In the genomic region with DNA sequence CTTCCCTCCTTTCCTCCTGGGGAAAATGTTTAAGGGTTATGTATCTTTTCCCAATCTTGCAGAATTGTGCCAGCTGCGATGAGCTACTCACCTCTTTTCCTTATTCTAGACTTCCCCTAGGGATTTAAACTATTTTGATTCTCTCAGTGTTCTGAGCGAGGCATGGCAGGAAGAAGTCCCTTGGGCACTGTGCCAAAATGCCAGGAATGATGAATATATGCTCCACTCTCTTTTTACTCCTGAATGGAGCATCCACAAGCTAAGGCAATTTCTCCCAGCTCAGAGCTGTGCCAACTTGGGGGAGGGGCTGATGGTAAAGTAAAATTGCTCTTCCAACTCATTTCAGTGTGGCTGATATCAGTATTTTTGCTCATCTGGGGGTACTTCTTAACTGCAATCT, we compare ENCODE assay signal across 17 cellular contexts. TPM values are rescaled to one million over a fixed set of nuclear protein-coding genes. Genes with fewer than 3 reads are reported as not detected.
DNase-seq lines count a peak whose midpoint lies in the region; ATAC-seq, FAIRE-seq and TF ChIP-seq lines count a peak whose summit lies in the region.
"Had no signal": no experiment of that assay in that cellular context is flagged by ENCODE, and none has a peak within 500 bp of the region (broad histone marks: within the 10 kb centered on the region; RNA-seq: fewer than 3 reads in every experiment).

No MANE protein-coding gene starts in this region.

- no peak for ATAC-seq in stimulated activated effector memory CD8-positive, alpha-beta T cell treated with anti-CD3 and anti-CD28 coated beads, Interleukin-12 subunit alpha, Interleukin-12 subunit beta, amount 100 ng/mL, for 72 hours
- ATAC-seq in HG03108 (IDR thresholded peaks at IDR 0.05; ENCODE audit: unreplicated experiment) (no peak), HG03175 (IDR thresholded peaks at IDR 0.05; ENCODE audit: unreplicated experiment) (no peak)
- ATAC-seq: left lung had no signal

- peak overlapping the region; percentile 0 for H3K4me3 Mint-ChIP-seq in activated naive CD4-positive, alpha-beta T cell treated with anti-CD3 and anti-CD28 coated beads, Interleukin-2, amount 50 U/mL, for 24 hours
- no peak overlapping the region for H3K4me3 Mint-ChIP-seq in activated naive CD8-positive, alpha-beta T cell treated with anti-CD3 and anti-CD28 coated beads for 36 hours
- H3K4me3 Mint-ChIP-seq in stimulated activated effector memory CD8-positive, alpha-beta T cell treated with anti-CD3 and anti-CD28 coated beads, Interleukin-12 subunit alpha, Interleukin-12 subunit beta, amount 100 ng/mL, for 72 hours: no peak overlapping the region
- H3K4me3 Mint-ChIP-seq: dendritic cell treated with granulocyte-macrophage colony-stimulating factor and Interleukin-4, amounts not matched to agents 40 ng/mL and 50 ng/mL, for 4 days; IgD-negative memory B cell had no signal

- no peak for FAIRE-seq in H54 (lab: Jason Lieb, UNC)

- no peaks in the 10 kb centered on the region for H3K27me3 Mint-ChIP-seq in activated naive CD4-positive, alpha-beta T cell treated with anti-CD3 and anti-CD28 coated beads, Interleukin-2, amount 50 U/mL, for 24 hours
- no peaks in the 10 kb centered on the region for H3K27me3 Mint-ChIP-seq in activated naive CD8-positive, alpha-beta T cell treated with anti-CD3 and anti-CD28 coated beads for 36 hours

- no peak for DNase-seq in activated naive CD4-positive, alpha-beta T cell treated with Interleukin-2 at 50 U/mL for 16 hours
- DNase-seq in NCI-H2171 (lab: John Stamatoyannopoulos, UW) (peak; percentile 28), H54 (ENCODE audit: insufficient read length, low spot score) (no peak)
- no peak for DNase-seq in activated naive CD8-positive, alpha-beta T cell treated with anti-CD3 and anti-CD28 coated beads for 36 hours
- no peak for DNase-seq in stimulated activated effector memory CD8-positive, alpha-beta T cell treated with anti-CD3 and anti-CD28 coated beads, Interleukin-12 subunit alpha, Interleukin-12 subunit beta, amount 100 ng/mL, for 72 hours (ENCODE audit: low spot score in 2 of 2)
- DNase-seq: esophagus squamous epithelium; HCEC 1CT; left lung; stimulated activated CD4-positive, alpha-beta T cell treated with anti-CD3 and anti-CD28 coated beads, Interleukin-15, amount 100 ng/mL, for 24 hours; tibial artery had no signal

- no peak for TF ChIP-seq POLR2A in H54 (IDR thresholded peaks at IDR 0.05; ENCODE audit: low read depth, low read length)

- no peaks in the 10 kb centered on the region for H3K36me3 Mint-ChIP-seq in activated naive CD4-positive, alpha-beta T cell treated with anti-CD3 and anti-CD28 coated beads, Interleukin-2, amount 50 U/mL, for 24 hours
- peaks cover 1% of the 10 kb centered on the region for H3K36me3 Mint-ChIP-seq in activated naive CD8-positive, alpha-beta T cell treated with anti-CD3 and anti-CD28 coated beads for 36 hours
- H3K36me3 Mint-ChIP-seq in stimulated activated effector memory CD8-positive, alpha-beta T cell treated with anti-CD3 and anti-CD28 coated beads, Interleukin-12 subunit alpha, Interleukin-12 subunit beta, amount 100 ng/mL, for 72 hours: no peaks in the 10 kb centered on the region
- H3K36me3 Mint-ChIP-seq: IgD-negative memory B cell had no signal

- peak overlapping the region; percentile 86 for H3K27ac Mint-ChIP-seq in activated naive CD4-positive, alpha-beta T cell treated with anti-CD3 and anti-CD28 coated beads, Interleukin-2, amount 50 U/mL, for 24 hours
- H3K27ac Mint-ChIP-seq in activated naive CD8-positive, alpha-beta T cell treated with anti-CD3 and anti-CD28 coated beads for 36 hours: peak overlapping the region; percentile 72
- H3K27ac Mint-ChIP-seq in stimulated activated effector memory CD8-positive, alpha-beta T cell treated with anti-CD3 and anti-CD28 coated beads, Interleukin-12 subunit alpha, Interleukin-12 subunit beta, amount 100 ng/mL, for 72 hours: peak overlapping the region; percentile 70
- H3K27ac Mint-ChIP-seq: dendritic cell treated with granulocyte-macrophage colony-stimulating factor and Interleukin-4, amounts not matched to agents 40 ng/mL and 50 ng/mL, for 4 days; IgD-negative memory B cell had no signal

- H3K4me1 Mint-ChIP-seq in activated naive CD4-positive, alpha-beta T cell treated with anti-CD3 and anti-CD28 coated beads, Interleukin-2, amount 50 U/mL, for 24 hours: peaks cover 65% of the 10 kb centered on the region
- H3K4me1 Mint-ChIP-seq in activated naive CD8-positive, alpha-beta T cell treated with anti-CD3 and anti-CD28 coated beads for 36 hours: peaks cover 48% of the 10 kb centered on the region
- H3K4me1 Mint-ChIP-seq in stimulated activated effector memory CD8-positive, alpha-beta T cell treated with anti-CD3 and anti-CD28 coated beads, Interleukin-12 subunit alpha, Interleukin-12 subunit beta, amount 100 ng/mL, for 72 hours: peaks cover 23% of the 10 kb centered on the region

- peaks cover 6% of the 10 kb centered on the region for H3K9me3 Mint-ChIP-seq in activated naive CD4-positive, alpha-beta T cell treated with anti-CD3 and anti-CD28 coated beads, Interleukin-2, amount 50 U/mL, for 24 hours
- H3K9me3 Mint-ChIP-seq in activated naive CD8-positive, alpha-beta T cell treated with anti-CD3 and anti-CD28 coated beads for 36 hours: peaks cover 7% of the 10 kb centered on the region
- peaks cover 2% of the 10 kb centered on the region for H3K9me3 Mint-ChIP-seq in stimulated activated effector memory CD8-positive, alpha-beta T cell treated with anti-CD3 and anti-CD28 coated beads, Interleukin-12 subunit alpha, Interleukin-12 subunit beta, amount 100 ng/mL, for 72 hours
- H3K9me3 Mint-ChIP-seq: dendritic cell treated with granulocyte-macrophage colony-stimulating factor and Interleukin-4, amounts not matched to agents 40 ng/mL and 50 ng/mL, for 4 days had no signal

RNA-seq across cellular contexts. Expression of gene C4orf17, which starts 4.0 kb away (rescaled TPM):
- total RNA-seq in activated naive CD8-positive, alpha-beta T cell treated with anti-CD3 and anti-CD28 coated beads for 36 hours: not detected
- total RNA-seq: ascending aorta, esophagus squamous epithelium, left lung, SJSA1 had no signal

RNA-seq across cellular contexts. Expression of gene TRMT10A, which starts 57.1 kb away (rescaled TPM):
- total RNA-seq in activated naive CD8-positive, alpha-beta T cell treated with anti-CD3 and anti-CD28 coated beads for 36 hours: 1 to 10 TPM; 8.5 to 8.8 TPM
- total RNA-seq: ascending aorta had no signal
